In genomic region chr1:81443288-81443687, GRCh38 we compare ENCODE assay signal across 11 cellular contexts.
A peak's percentile ranks its signal among the peaks of the same experiment; 100 is the strongest.
DNase-seq lines count a peak whose midpoint lies in the region; ATAC-seq lines count a peak whose summit lies in the region.
"Had no signal": no experiment of that assay in that cellular context is flagged by ENCODE, and none has a peak within 500 bp of the region (broad histone marks: within the 10 kb centered on the region; RNA-seq: fewer than 3 reads in every experiment).

No MANE protein-coding gene starts in this region.

- DNase-seq in GM19240 (ENCODE audit: insufficient read length, low spot score): no peak
- DNase-seq in NCI-H510A (lab: John Stamatoyannopoulos, UW): no peak
- DNase-seq: Calu3; CD8-positive, alpha-beta T cell; DMS 273 treated with DMSO at 0.1 percent for 48 hours; DMS53; H9 had no signal

- ATAC-seq in GM18499 (IDR thresholded peaks at IDR 0.05; ENCODE audit: insufficient read depth, unreplicated experiment) (peak; percentile 32), GM19351 (IDR thresholded peaks at IDR 0.05; ENCODE audit: unreplicated experiment) (peak; percentile 32), HG03442 (IDR thresholded peaks at IDR 0.05; ENCODE audit: unreplicated experiment) (peak; percentile 47), HG03196 (IDR thresholded peaks at IDR 0.05; ENCODE audit: unreplicated experiment) (no peak)
- ATAC-seq: CD8-positive, alpha-beta T cell had no signal
